8 cellular contexts compared by ENCODE assay signal in the genomic region with DNA sequence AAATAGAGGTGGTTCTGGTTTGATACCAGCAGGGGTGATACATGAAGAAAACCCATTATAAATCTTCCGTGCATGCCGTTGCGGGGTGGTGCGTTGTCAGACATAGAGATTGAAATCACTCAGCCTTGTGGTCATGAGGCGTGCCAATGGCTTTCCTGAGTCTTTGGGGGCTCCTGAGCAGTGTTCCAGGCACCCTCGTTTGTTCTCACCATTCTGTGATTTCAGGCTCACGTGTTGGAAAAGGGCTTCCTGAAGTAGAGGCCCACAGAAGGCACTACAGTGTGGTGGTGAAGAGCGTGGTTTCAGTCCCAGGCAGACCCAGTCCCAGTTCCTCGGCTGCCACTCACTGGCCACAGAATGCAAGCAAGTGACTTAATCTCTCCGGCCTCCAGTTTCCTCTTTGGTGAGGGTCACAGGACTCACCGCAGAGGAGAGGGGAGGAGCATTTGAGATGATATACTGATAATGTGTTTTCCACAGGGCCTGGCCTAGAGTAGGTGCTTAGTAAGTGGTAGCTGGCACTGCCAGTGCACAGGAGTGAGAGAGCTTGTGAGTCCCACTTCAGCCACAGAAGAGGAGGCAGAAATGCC. TPM values are rescaled to one million over a fixed set of nuclear protein-coding genes. Genes with fewer than 3 reads are reported as not detected.
A peak's percentile ranks its signal among the peaks of the same experiment; 100 is the strongest.
DNase-seq lines count a peak whose midpoint lies in the region; ATAC-seq and TF ChIP-seq lines count a peak whose summit lies in the region.

No MANE protein-coding gene starts in this region.

- no peaks in the 10 kb centered on the region for H3K36me3 Mint-ChIP-seq in activated naive CD4-positive, alpha-beta T cell treated with anti-CD3 and anti-CD28 coated beads for 36 hours (ENCODE audit: low read depth)

- peak overlapping the region; percentile 40 for H3K4me3 Mint-ChIP-seq in activated naive CD4-positive, alpha-beta T cell treated with anti-CD3 and anti-CD28 coated beads for 36 hours

- peaks cover 9% of the 10 kb centered on the region for H3K4me1 Mint-ChIP-seq in activated naive CD4-positive, alpha-beta T cell treated with anti-CD3 and anti-CD28 coated beads for 36 hours (ENCODE audit: low read depth)

- no peak overlapping the region for H3K4me3 ChIP-seq in hepatocyte

- peak overlapping the region; percentile 39 for H2AFZ ChIP-seq in hepatocyte

- H3K4me2 ChIP-seq in hepatocyte, result no peak overlapping the region

- intact Hi-C loops in activated naive CD4-positive, alpha-beta T cell treated with anti-CD3 and anti-CD28 coated beads for 36 hours (cut with micrococcal nuclease), result loop anchor here (1.0 to 2.0 kb wide), 7 partner anchors 8 to 199 kb away; no protein-coding TSS in a partner anchor
- intact Hi-C loops in posterior vena cava (cut with DNase I), result loop anchor here (10.0 kb wide), 2 partner anchors 188 to 198 kb away; a partner anchor contains a TSS

- WGBS in hepatocyte (ENCODE audit: low lambda C conversion rate, missing lambda C conversion rate), result 67% methylated on average over 11 of the region's 11 CpGs

- H3K27ac ChIP-seq in hepatocyte, result peak overlapping the region; percentile 54

- H3K27me3 Mint-ChIP-seq in activated naive CD4-positive, alpha-beta T cell treated with anti-CD3 and anti-CD28 coated beads for 36 hours (ENCODE audit: low read depth), result no peaks in the 10 kb centered on the region

- H3K9me3 ChIP-seq in hepatocyte (ENCODE audit: low read depth), result no peaks in the 10 kb centered on the region

- H3K27ac Mint-ChIP-seq in activated naive CD4-positive, alpha-beta T cell treated with anti-CD3 and anti-CD28 coated beads for 36 hours, result peak overlapping the region; percentile 76

- no peaks in the 10 kb centered on the region for H3K9me2 ChIP-seq in hepatocyte (replicated peaks; ENCODE audit: insufficient read depth)

- peak; percentile 41 for TF ChIP-seq CTCF in hepatocyte (IDR thresholded peaks at IDR 0.05; ENCODE audit: poor library complexity)

- H3K9me3 Mint-ChIP-seq in activated naive CD4-positive, alpha-beta T cell treated with anti-CD3 and anti-CD28 coated beads for 36 hours, result no peaks in the 10 kb centered on the region

- no peaks in the 10 kb centered on the region for H3K27me3 ChIP-seq in hepatocyte

- CTCF ChIA-PET in activated naive CD4-positive, alpha-beta T cell treated with anti-CD3 and anti-CD28 coated beads for 36 hours (lab: Charles Lee), result interaction anchor here (0.7 to 17.5 kb wide), 13 partner anchors 8 to 202 kb away, joined by 3 to 497 read pairs (median 6); a partner anchor contains a TSS

- H3K4me1 ChIP-seq in hepatocyte (ENCODE audit: insufficient read depth), result no peaks in the 10 kb centered on the region

- H3K36me3 ChIP-seq in hepatocyte (replicated peaks; ENCODE audit: insufficient read depth, low read depth), result no peaks in the 10 kb centered on the region

- H3K79me2 ChIP-seq in hepatocyte, result no peaks in the 10 kb centered on the region

- DNase-seq in activated gamma-delta T cell treated with Interleukin-2 at 50 U/mL for 16 hours, result peak; percentile 41
- DNase-seq in activated gamma-delta T cell (lab: John Stamatoyannopoulos, UW), result no peak
- DNase-seq in RPMI7951 (ENCODE audit: low read depth), result peak; percentile 82
- peak; percentile 84 for DNase-seq in activated naive CD4-positive, alpha-beta T cell treated with anti-CD3 and anti-CD28 coated beads for 36 hours
- peak; percentile 63 for DNase-seq in hepatocyte (ENCODE audit: low spot score)
- DNase-seq in stimulated activated CD8-positive, alpha-beta memory T cell treated with anti-CD3 and anti-CD28 coated beads, Interleukin-15, amount 100 ng/mL, for 48 hours (ENCODE audit: low read depth in 2 of 2), result peak; percentile 62 to 65
- no peak for DNase-seq in posterior vena cava (ENCODE audit: low spot score)

- peak; percentile 91 for ATAC-seq in HG03095 (IDR thresholded peaks at IDR 0.05; ENCODE audit: unreplicated experiment)

- H4K20me1 ChIP-seq in hepatocyte (ENCODE audit: insufficient read depth, poor library complexity, severe bottlenecking), result no peaks in the 10 kb centered on the region

RNA-seq across cellular contexts. Expression of a gene that starts 20.5 kb away (rescaled TPM):
- total RNA-seq in RPMI7951 (2014; rRNA removed; shearing (Covaris generic)), result 27.0 and 27.9 TPM in 2 replicates
- total RNA-seq in activated naive CD4-positive, alpha-beta T cell treated with anti-CD3 and anti-CD28 coated beads for 36 hours, result 10 to 100 TPM; 50.4 to 51.1 TPM
- 57.8 and 79.1 TPM in 2 replicates for total RNA-seq in hepatocyte
- 101 and 103 TPM in 2 replicates for polyA plus RNA-seq in hepatocyte
- total RNA-seq in posterior vena cava, result 10 to 100 TPM; 31.0 to 52.5 TPM

Comparison
In these comparisons a context has a peak if more than half of its experiments do, and no peak if none do; other contexts are left out.
1. DNase-seq: peak in activated gamma-delta T cell treated with Interleukin-2 at 50 U/mL for 16 hours (single experiment), RPMI7951 (single experiment), activated naive CD4-positive, alpha-beta T cell treated with anti-CD3 and anti-CD28 coated beads for 36 hours (single experiment), hepatocyte (single experiment) and stimulated activated CD8-positive, alpha-beta memory T cell treated with anti-CD3 and anti-CD28 coated beads, Interleukin-15, amount 100 ng/mL, for 48 hours (2 of 2); none in activated gamma-delta T cell (single experiment) and posterior vena cava (single experiment).